In the genomic region with DNA sequence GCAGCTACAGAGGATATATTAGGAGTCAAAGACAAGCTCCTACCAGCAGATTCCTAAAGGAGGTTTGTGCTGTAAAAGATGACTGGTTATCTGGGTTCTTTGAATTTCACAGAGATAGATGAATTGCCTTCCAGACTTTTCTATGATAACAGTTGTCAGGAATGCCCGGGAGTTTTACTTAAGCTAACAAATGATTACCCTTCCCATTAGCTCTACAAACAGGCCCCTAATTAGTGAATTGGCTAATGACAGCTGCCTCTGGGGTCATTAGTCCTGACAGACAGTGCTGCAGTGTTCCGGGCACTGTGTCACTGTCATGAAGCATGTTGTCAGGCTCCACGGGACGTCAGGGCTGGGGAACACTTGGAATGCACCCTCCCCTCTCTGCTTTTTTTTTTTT, we compare ENCODE assay signal across 15 cellular contexts. TPM values are rescaled to one million over a fixed set of nuclear protein-coding genes. Genes with fewer than 3 reads are reported as not detected.
DNase-seq lines count a peak whose midpoint lies in the region; ATAC-seq and TF ChIP-seq lines count a peak whose summit lies in the region.
"Had no signal": no experiment of that assay in that cellular context is flagged by ENCODE, and none has a peak within 500 bp of the region (broad histone marks: within the 10 kb centered on the region; RNA-seq: fewer than 3 reads in every experiment).

No MANE protein-coding gene starts in this region.

- H4K8ac ChIP-seq in neuronal stem cell (ENCODE audit: low read depth, low read length): no peak overlapping the region

- H2BK12ac ChIP-seq in neuronal stem cell (ENCODE audit: low read length): no peak overlapping the region

- TF ChIP-seq CTCF in fibroblast of villous mesenchyme (IDR thresholded peaks at IDR 0.05; ENCODE audit: insufficient read depth, low read depth, low read length): no peak

- DNase-seq in Caki2 (ENCODE audit: low read depth) (peak; percentile 68), NCI-H1417 (lab: John Stamatoyannopoulos, UW) (peak in 2 of 3 experiments; percentile 59 to 89), fibroblast of villous mesenchyme (ENCODE audit: low read depth) (peak; percentile 40), neuronal stem cell (ENCODE audit: low spot score) (peak; percentile 68)
- no peak for DNase-seq in NK-92 treated with Interleukin-12 subunit alpha and Interleukin-12 subunit beta, amount 100 ng/mL, for 24 hours (lab: John Stamatoyannopoulos, UW)
- DNase-seq: activated CD4-positive, alpha-beta memory T cell treated with anti-CD3 and anti-CD28 coated beads for 36 hours; amniotic stem cell; hippocampal formation; left ventricle myocardium inferior; naive B cell; stimulated activated CD4-positive, alpha-beta T cell treated with anti-CD3 and anti-CD28 coated beads, Interleukin-2, amount 100 ng/mL, for 48 hours; testis had no signal

- no CpG with 5 or more reads among the region's 4 CpGs for WGBS in neuronal stem cell (ENCODE audit: extremely low coverage in 2 of 2, insufficient read length in 2 of 2, insufficient replicate concordance in 1 of 2), 2 donors

- H2AFZ ChIP-seq in neuronal stem cell (ENCODE audit: low read length): no peak overlapping the region

- no peaks in the 10 kb centered on the region for H3K36me3 ChIP-seq in neuronal stem cell (replicated peaks in 1 of 2; ENCODE audit: control insufficient read depth in 2 of 2, insufficient read depth in 2 of 2, low read length in 2 of 2)
- H3K36me3 ChIP-seq: left ventricle myocardium inferior had no signal

- H3K79me1 ChIP-seq in neuronal stem cell (ENCODE audit: low read depth, low read length): peaks cover 3% of the 10 kb centered on the region

- H3K4me3 ChIP-seq in fibroblast of villous mesenchyme (ENCODE audit: low read depth, low read length) (no peak overlapping the region), neuronal stem cell (ENCODE audit: low read length in 2 of 2) (no peak overlapping the region)
- H3K4me3 ChIP-seq: left ventricle myocardium inferior, testis had no signal

- no peak overlapping the region for H2BK120ac ChIP-seq in neuronal stem cell (ENCODE audit: low read depth, low read length)

- no peak overlapping the region for H2BK15ac ChIP-seq in neuronal stem cell (ENCODE audit: low read length)

- no peak overlapping the region for H3K23ac ChIP-seq in neuronal stem cell (ENCODE audit: low read depth, low read length, poor library complexity)

- H2AK5ac ChIP-seq in neuronal stem cell (ENCODE audit: low read depth, low read length): no peak overlapping the region

- no peak overlapping the region for H3K4ac ChIP-seq in neuronal stem cell (ENCODE audit: low read length)

- H3K18ac ChIP-seq in neuronal stem cell (ENCODE audit: low read length): no peak overlapping the region

- TF ChIP-seq POLR2A in GM18505 (IDR thresholded peaks at IDR 0.05; ENCODE audit: borderline replicate concordance, extremely low read depth, insufficient read depth, insufficient read length): no peak

- ATAC-seq in HG03135 (IDR thresholded peaks at IDR 0.05; ENCODE audit: unreplicated experiment) (no peak), GM18505 (IDR thresholded peaks at IDR 0.05; ENCODE audit: unreplicated experiment) (no peak), GM21360 (IDR thresholded peaks at IDR 0.05; ENCODE audit: unreplicated experiment) (no peak)

- H4K91ac ChIP-seq in neuronal stem cell (ENCODE audit: low read depth, low read length, poor library complexity): no peak overlapping the region

- H3K9ac ChIP-seq in neuronal stem cell (ENCODE audit: low read depth, low read length, poor library complexity): no peak overlapping the region

- peak overlapping the region; percentile 45 for H3K27ac ChIP-seq in neuronal stem cell (replicated peaks; ENCODE audit: low read length)
- H3K27ac ChIP-seq: left ventricle myocardium inferior, testis had no signal

- peaks cover 12 to 21% of the 10 kb centered on the region in 2 donors for H3K4me1 ChIP-seq in neuronal stem cell (ENCODE audit: control insufficient read depth in 2 of 2, insufficient read depth in 1 of 2, low read depth in 1 of 2, low read length in 2 of 2)

- H3K27me3 ChIP-seq in neuronal stem cell (ENCODE audit: control insufficient read depth in 3 of 3, insufficient read depth in 3 of 3, low read depth in 1 of 3, low read length in 3 of 3): no peaks in the 10 kb centered on the region
- H3K27me3 ChIP-seq: testis had no signal

- H3K4me2 ChIP-seq in neuronal stem cell (ENCODE audit: insufficient read depth, low read length, poor library complexity, severe bottlenecking): no peak overlapping the region

- in situ Hi-C loops in Caki2 (cut with HindIII; ENCODE audit: low pct_unique_long_range_greater_than_20kb, low sequenced_read_pairs): no loop called here

- no peak overlapping the region for H3K14ac ChIP-seq in neuronal stem cell (ENCODE audit: low read length)

- no peak overlapping the region for H2BK5ac ChIP-seq in neuronal stem cell (ENCODE audit: low read length)

- H3K9me3 ChIP-seq in neuronal stem cell (replicated peaks in 1 of 2; ENCODE audit: control insufficient read depth in 2 of 2, insufficient read depth in 1 of 2, low read depth in 1 of 2, low read length in 2 of 2): no peaks in the 10 kb centered on the region
- H3K9me3 ChIP-seq: left ventricle myocardium inferior, testis had no signal

RNA-seq across cellular contexts. Expression of gene PLXNA1, which starts 48.8 kb away (rescaled TPM):
- 8.7 and 12.1 TPM in 2 replicates for total RNA-seq in Caki2 (2014; rRNA removed; shearing (Covaris generic); ENCODE audit: low replicate concordance)
- total RNA-seq in fibroblast of villous mesenchyme: 63.0 and 70.2 TPM in 2 replicates
- 31.7 TPM for polyA plus RNA-seq in neuronal stem cell (2013, experiment 1 of 2)
- polyA plus RNA-seq in neuronal stem cell (2013, experiment 2 of 2): 32.1 TPM
